Comparison of ENCODE assay signal across 25 cellular contexts in the genomic region with DNA sequence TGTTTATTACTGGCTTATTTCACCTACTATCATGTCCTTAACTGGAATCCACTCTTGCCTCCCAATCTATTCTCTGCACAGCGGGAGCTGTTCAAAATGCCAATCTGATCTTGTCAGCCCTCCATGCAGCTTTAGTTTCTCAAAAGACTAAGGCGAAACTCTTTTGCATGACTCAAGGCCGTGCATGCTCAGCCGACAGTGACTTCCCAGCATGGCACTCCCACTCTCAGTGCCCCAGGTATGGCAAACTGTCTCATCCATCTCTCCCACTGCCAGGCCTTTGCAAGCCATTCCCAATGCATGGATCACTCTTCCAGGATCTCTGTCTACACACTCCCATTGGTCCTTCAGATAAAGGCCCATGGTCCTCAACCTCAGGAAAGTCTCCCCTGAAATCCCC.
A peak's percentile ranks its signal among the peaks of the same experiment; 100 is the strongest.
DNase-seq lines count a peak whose midpoint lies in the region; ATAC-seq and TF ChIP-seq lines count a peak whose summit lies in the region.
"Had no signal": no experiment of that assay in that cellular context is flagged by ENCODE, and none has a peak within 500 bp of the region (broad histone marks: within the 10 kb centered on the region; RNA-seq: fewer than 3 reads in every experiment).

No MANE protein-coding gene starts in this region.

- DNase-seq in GM23338 (ENCODE audit: low spot score) = no peak
- no peak for DNase-seq in WTC11 (ENCODE audit: low spot score)
- no peak for DNase-seq in glutamatergic neuron
- peak; percentile 75 for DNase-seq in kidney tubule cell (ENCODE audit: low spot score)
- DNase-seq in HuH-7 (ENCODE audit: low spot score) = no peak
- DNase-seq in GM13976 (ENCODE audit: low spot score) = no peak
- DNase-seq: 8988T; ACHN; AML-193; BE2C; Calu3; CD4-positive, alpha-beta T cell; CD8-positive, alpha-beta memory T cell; COR-L47; DMS53; DMS79 treated with DMSO at 0.1 percent for 48 hours; GF-D8; GOT3; H7 had no signal

- in situ Hi-C loops in GM13976 (cut with MboI; ENCODE audit: low sequenced_read_pairs, unreplicated experiment) = no loop called here

- no peak for TF ChIP-seq CTCF in GM23338 (conservative IDR thresholded peaks at IDR 0.05; ENCODE audit: low read depth in 2 of 2)
- no peak for TF ChIP-seq CTCF in WTC11 (IDR thresholded peaks at IDR 0.05)
- TF ChIP-seq CTCF in glutamatergic neuron (IDR thresholded peaks at IDR 0.05; ENCODE audit: partially characterized antibody, unreplicated experiment) = no peak
- no peak for TF ChIP-seq CTCF in GM13976 (IDR thresholded peaks at IDR 0.05; ENCODE audit: borderline replicate concordance, control extremely low read depth, extremely low read depth, insufficient read depth, missing control alignments)

- peaks cover 24% of the 10 kb centered on the region for H4K20me1 ChIP-seq in GM23338 (replicated peaks; ENCODE audit: insufficient read depth)

- H3K9me2 ChIP-seq in GM23338 (ENCODE audit: insufficient read depth) = peaks cover 3% of the 10 kb centered on the region; the same call in 1 of the 2 replicates

- ATAC-seq in GM23338 (peak; percentile 34; the same call in 2 of the 3 replicates), WTC11 (peak; percentile 46), GM18511 (IDR thresholded peaks at IDR 0.05; ENCODE audit: unreplicated experiment) (no peak), HG03342 (IDR thresholded peaks at IDR 0.05; ENCODE audit: unreplicated experiment) (no peak)
- ATAC-seq: A549, HCT116 had no signal

- no peaks in the 10 kb centered on the region for H3K27me3 ChIP-seq in GM23338 (ENCODE audit: insufficient read depth)
- H3K27me3 ChIP-seq: BE2C; BLaER1 treated with 17β-estradiol and CSF1 and Interleukin-3, amounts not matched to agents 10 nM and 100 nM had no signal

- H3K27ac Mint-ChIP-seq in GM23338 = no peak overlapping the region; the same call in 1 of the 2 replicates
- H3K27ac Mint-ChIP-seq in WTC11 = peak overlapping the region; percentile 38; the same call in 1 of the 2 replicates
- H3K27ac Mint-ChIP-seq in glutamatergic neuron (ENCODE audit: unreplicated experiment) = no peak overlapping the region
- H3K27ac Mint-ChIP-seq: CD4-positive, alpha-beta T cell; CD8-positive, alpha-beta memory T cell had no signal

- H3K27ac ChIP-seq in GM23338 (ENCODE audit: low read depth) = no peak overlapping the region
- H3K27ac ChIP-seq: A549; BLaER1 treated with 17β-estradiol and CSF1 and Interleukin-3, amounts not matched to agents 10 nM and 100 nM had no signal

- H3K4me1 ChIP-seq in GM23338 (ENCODE audit: insufficient read depth) = peaks cover 35% of the 10 kb centered on the region
- H3K4me1 ChIP-seq: A549, BE2C had no signal

- H3K27me3 Mint-ChIP-seq in GM23338 (ENCODE audit: insufficient read depth, low read depth, poor library complexity) (peaks cover 4% of the 10 kb centered on the region), WTC11 (ENCODE audit: low read depth) (no peaks in the 10 kb centered on the region), glutamatergic neuron (ENCODE audit: unreplicated experiment) (no peaks in the 10 kb centered on the region)
- H3K27me3 Mint-ChIP-seq: CD4-positive, alpha-beta T cell; CD8-positive, alpha-beta memory T cell had no signal

- H3K4me1 Mint-ChIP-seq in GM23338 (peaks cover 82% of the 10 kb centered on the region), WTC11 (peaks cover 81% of the 10 kb centered on the region), glutamatergic neuron (ENCODE audit: low read depth, unreplicated experiment) (no peaks in the 10 kb centered on the region)
- H3K4me1 Mint-ChIP-seq: CD14-positive monocyte; CD8-positive, alpha-beta memory T cell had no signal

- H3K36me3 Mint-ChIP-seq in GM23338 (ENCODE audit: low read depth) = no peaks in the 10 kb centered on the region
- no peaks in the 10 kb centered on the region for H3K36me3 Mint-ChIP-seq in WTC11
- H3K36me3 Mint-ChIP-seq in glutamatergic neuron (ENCODE audit: unreplicated experiment) = no peaks in the 10 kb centered on the region
- H3K36me3 Mint-ChIP-seq: CD14-positive monocyte; CD8-positive, alpha-beta memory T cell had no signal

- peaks cover 90% of the 10 kb centered on the region for H3K79me2 ChIP-seq in GM23338 (replicated peaks; ENCODE audit: insufficient read depth)

- H3F3A ChIP-seq in GM23338 (replicated peaks; ENCODE audit: low read depth) = no peaks in the 10 kb centered on the region

- no peak overlapping the region for H3K4me2 ChIP-seq in GM23338
- H3K4me2 ChIP-seq: A549 had no signal

- CTCF ChIA-PET in WTC11 (lab: Charles Lee) = no interaction called here

- H3K36me3 ChIP-seq in GM23338 (ENCODE audit: insufficient read depth) = no peaks in the 10 kb centered on the region
- H3K36me3 ChIP-seq: BE2C; BLaER1 treated with 17β-estradiol and CSF1 and Interleukin-3, amounts not matched to agents 10 nM and 100 nM had no signal

- no peak overlapping the region for H3K4me3 ChIP-seq in GM23338
- H3K4me3 ChIP-seq: A549; BLaER1 treated with 17β-estradiol and CSF1 and Interleukin-3, amounts not matched to agents 10 nM and 100 nM had no signal

- no peaks in the 10 kb centered on the region for H3K9me3 Mint-ChIP-seq in GM23338
- no peaks in the 10 kb centered on the region for H3K9me3 Mint-ChIP-seq in WTC11
- no peaks in the 10 kb centered on the region for H3K9me3 Mint-ChIP-seq in glutamatergic neuron (ENCODE audit: unreplicated experiment)
- H3K9me3 Mint-ChIP-seq: CD4-positive, alpha-beta T cell had no signal

- no peak overlapping the region for H2AFZ ChIP-seq in GM23338

- POLR2A ChIA-PET in WTC11 (lab: Charles Lee) = no interaction called here

- no peak overlapping the region for H3K4me3 Mint-ChIP-seq in GM23338
- H3K4me3 Mint-ChIP-seq in WTC11 = no peak overlapping the region
- H3K4me3 Mint-ChIP-seq in glutamatergic neuron (ENCODE audit: unreplicated experiment) = peak overlapping the region; percentile 4
- H3K4me3 Mint-ChIP-seq: CD14-positive monocyte; CD4-positive, alpha-beta T cell; CD8-positive, alpha-beta memory T cell had no signal

TF ChIP-seq in GM23338, 12 proteins besides CTCF, POLR2A, EP300 and RAD21 (continues in another document):
- TF ChIP-seq JUNB (IDR thresholded peaks at IDR 0.05; ENCODE audit: unreplicated experiment) (no peak), ZNF331 (CRISPR knock-in tag; IDR thresholded peaks at IDR 0.05; ENCODE audit: low read depth) (no peak)

TF ChIP-seq in WTC11, 78 proteins besides CTCF, POLR2A, EP300 and RAD21:
- TF ChIP-seq, protein P1, sequence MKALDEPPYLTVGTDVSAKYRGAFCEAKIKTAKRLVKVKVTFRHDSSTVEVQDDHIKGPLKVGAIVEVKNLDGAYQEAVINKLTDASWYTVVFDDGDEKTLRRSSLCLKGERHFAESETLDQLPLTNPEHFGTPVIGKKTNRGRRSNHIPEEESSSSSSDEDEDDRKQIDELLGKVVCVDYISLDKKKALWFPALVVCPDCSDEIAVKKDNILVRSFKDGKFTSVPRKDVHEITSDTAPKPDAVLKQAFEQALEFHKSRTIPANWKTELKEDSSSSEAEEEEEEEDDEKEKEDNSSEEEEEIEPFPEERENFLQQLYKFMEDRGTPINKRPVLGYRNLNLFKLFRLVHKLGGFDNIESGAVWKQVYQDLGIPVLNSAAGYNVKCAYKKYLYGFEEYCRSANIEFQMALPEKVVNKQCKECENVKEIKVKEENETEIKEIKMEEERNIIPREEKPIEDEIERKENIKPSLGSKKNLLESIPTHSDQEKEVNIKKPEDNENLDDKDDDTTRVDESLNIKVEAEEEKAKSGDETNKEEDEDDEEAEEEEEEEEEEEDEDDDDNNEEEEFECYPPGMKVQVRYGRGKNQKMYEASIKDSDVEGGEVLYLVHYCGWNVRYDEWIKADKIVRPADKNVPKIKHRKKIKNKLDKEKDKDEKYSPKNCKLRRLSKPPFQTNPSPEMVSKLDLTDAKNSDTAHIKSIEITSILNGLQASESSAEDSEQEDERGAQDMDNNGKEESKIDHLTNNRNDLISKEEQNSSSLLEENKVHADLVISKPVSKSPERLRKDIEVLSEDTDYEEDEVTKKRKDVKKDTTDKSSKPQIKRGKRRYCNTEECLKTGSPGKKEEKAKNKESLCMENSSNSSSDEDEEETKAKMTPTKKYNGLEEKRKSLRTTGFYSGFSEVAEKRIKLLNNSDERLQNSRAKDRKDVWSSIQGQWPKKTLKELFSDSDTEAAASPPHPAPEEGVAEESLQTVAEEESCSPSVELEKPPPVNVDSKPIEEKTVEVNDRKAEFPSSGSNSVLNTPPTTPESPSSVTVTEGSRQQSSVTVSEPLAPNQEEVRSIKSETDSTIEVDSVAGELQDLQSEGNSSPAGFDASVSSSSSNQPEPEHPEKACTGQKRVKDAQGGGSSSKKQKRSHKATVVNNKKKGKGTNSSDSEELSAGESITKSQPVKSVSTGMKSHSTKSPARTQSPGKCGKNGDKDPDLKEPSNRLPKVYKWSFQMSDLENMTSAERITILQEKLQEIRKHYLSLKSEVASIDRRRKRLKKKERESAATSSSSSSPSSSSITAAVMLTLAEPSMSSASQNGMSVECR (CRISPR knock-in tag; IDR thresholded peaks at IDR 0.05; ENCODE audit: borderline replicate concordance) = no peak
- TF ChIP-seq NR3C1 (CRISPR knock-in tag; conservative IDR thresholded peaks at IDR 0.05; ENCODE audit: low read depth) = no peak
- no peak for TF ChIP-seq SMAD4 (CRISPR knock-in tag; IDR thresholded peaks at IDR 0.05)
- TF ChIP-seq GTF2I (CRISPR knock-in tag; conservative IDR thresholded peaks at IDR 0.05) = no peak
- TF ChIP-seq NFE2L1 (CRISPR knock-in tag; IDR thresholded peaks at IDR 0.05) = no peak
- TF ChIP-seq, protein P2, sequence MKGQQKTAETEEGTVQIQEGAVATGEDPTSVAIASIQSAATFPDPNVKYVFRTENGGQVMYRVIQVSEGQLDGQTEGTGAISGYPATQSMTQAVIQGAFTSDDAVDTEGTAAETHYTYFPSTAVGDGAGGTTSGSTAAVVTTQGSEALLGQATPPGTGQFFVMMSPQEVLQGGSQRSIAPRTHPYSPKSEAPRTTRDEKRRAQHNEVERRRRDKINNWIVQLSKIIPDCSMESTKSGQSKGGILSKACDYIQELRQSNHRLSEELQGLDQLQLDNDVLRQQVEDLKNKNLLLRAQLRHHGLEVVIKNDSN (CRISPR knock-in tag; IDR thresholded peaks at IDR 0.05) = no peak

Comparison
In these comparisons a context has a peak if more than half of its experiments do, and no peak if none do; other contexts are left out.
1. ATAC-seq: peak in GM23338 (single experiment) and WTC11 (single experiment); none in GM18511 (single experiment) and HG03342 (single experiment).